24 cellular contexts compared by ENCODE assay signal in the genomic region with DNA sequence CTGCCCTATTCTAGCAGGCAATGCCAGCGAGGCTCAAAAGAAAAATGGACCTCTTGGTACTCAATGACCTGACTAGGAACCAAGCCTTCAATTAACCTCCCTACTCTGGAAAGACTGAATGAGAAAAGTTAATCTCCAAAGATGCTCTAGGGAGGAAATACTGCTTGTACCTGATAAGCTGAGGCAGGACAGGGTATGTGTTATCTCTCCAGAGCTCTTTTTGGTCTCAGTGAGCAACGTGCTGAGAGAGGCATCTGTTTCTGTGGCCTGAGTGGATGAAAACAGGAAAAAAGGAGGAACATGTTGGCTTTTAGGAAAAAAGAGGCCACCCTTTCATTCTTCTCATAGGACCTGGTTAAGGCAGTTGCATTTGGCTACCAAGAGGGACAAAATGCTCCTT. TPM values are rescaled to one million over a fixed set of nuclear protein-coding genes. Genes with fewer than 3 reads are reported as not detected.
"Had no signal": no experiment of that assay in that cellular context is flagged by ENCODE, and none has a peak within 500 bp of the region (broad histone marks: within the 10 kb centered on the region; RNA-seq: fewer than 3 reads in every experiment).

No MANE protein-coding gene starts in this region.

- H3K27ac ChIP-seq: breast epithelium, SJSA1, WERI-Rb-1 had no signal

- DNase-seq: activated CD4-positive, alpha-beta T cell treated with anti-CD3 and anti-CD28 coated beads for 4 hours; activated CD8-positive, alpha-beta memory T cell treated with anti-CD3 and anti-CD28 coated beads, Interleukin-2, amount 50 U/mL, for 4 hours; activated CD8-positive, alpha-beta T cell treated with anti-CD3 and anti-CD28 coated beads for 36 hours; activated gamma-delta T cell treated with Interleukin-2 at 50 U/mL for 16 hours; activated naive CD4-positive, alpha-beta T cell treated with anti-CD3 and anti-CD28 coated beads, Interleukin-2, amount 50 U/mL, for 16 hours; activated naive CD8-positive, alpha-beta T cell treated with anti-CD3 and anti-CD28 coated beads, Interleukin-2, amount 10 ng/mL, durations not matched to agents 7 days and 5 days; activated T-cell treated with anti-CD3 and anti-CD28 coated beads, Interleukin-2, amount 50 U/mL, for 72 hours; aorta; Karpas-422; MM.1S; NCI-H1105 treated with DMSO at 0.1 percent for 48 hours; NCI-H1436 treated with DMSO at 0.1 percent for 48 hours; NCI-H187 treated with DMSO at 0.1 percent for 48 hours; NCI-H2081 treated with DMSO at 0.1 percent for 48 hours; NCI-H446; NCI-H524; Right ventricle myocardium superior; WERI-Rb-1 had no signal

- H3K27me3 ChIP-seq: breast epithelium, SJSA1 had no signal

- H3K9me3 ChIP-seq: breast epithelium, SJSA1 had no signal

- H3K36me3 ChIP-seq: breast epithelium, SJSA1 had no signal

- ATAC-seq: activated CD8-positive, alpha-beta T cell treated with anti-CD3 and anti-CD28 coated beads for 36 hours; SK-N-SH treated with all-trans-retinoic acid at 6 μM for 48 hours had no signal

- H3K4me3 ChIP-seq: breast epithelium, SJSA1 had no signal

- H3K4me1 ChIP-seq: breast epithelium, SJSA1 had no signal

RNA-seq across cellular contexts. Expression of gene LINGO4, which starts 30.7 kb away (rescaled TPM):
- total RNA-seq: activated CD8-positive, alpha-beta T cell treated with anti-CD3 and anti-CD28 coated beads for 36 hours; activated T-helper 2 cell treated with anti-CD3 and anti-CD28 coated beads, Interferon-gamma antibody, Interleukin-2, Interleukin-4, amounts not matched to agents 10 μg/mL and 5 μg/mL and 100 μg/mL, durations not matched to agents 14 hours and 24 hours and 36 hours; aorta; cerebellum; RPMI7951; SJSA1 had no signal
- polyA plus RNA-seq: aorta had no signal

RNA-seq across cellular contexts. Expression of gene RIIAD1, which starts 53.2 kb away (rescaled TPM):
- total RNA-seq: activated CD8-positive, alpha-beta T cell treated with anti-CD3 and anti-CD28 coated beads for 36 hours; activated naive CD8-positive, alpha-beta T cell treated with anti-CD3 and anti-CD28 coated beads, Interleukin-2, amount 10 ng/mL, durations not matched to agents 7 days and 5 days; activated T-cell treated with anti-CD3 and anti-CD28 coated beads, Interleukin-2, amount 50 U/mL, for 72 hours; activated T-helper 2 cell treated with anti-CD3 and anti-CD28 coated beads, Interferon-gamma antibody, Interleukin-2, Interleukin-4, amounts not matched to agents 10 μg/mL and 5 μg/mL and 100 μg/mL, durations not matched to agents 14 hours and 24 hours and 36 hours; aorta; breast epithelium; RPMI7951; SJSA1 had no signal
- polyA plus RNA-seq: aorta had no signal

RNA-seq across cellular contexts. Expression of gene RORC, which starts 57.1 kb away (rescaled TPM):
- total RNA-seq: RPMI7951, SJSA1 had no signal
